ENCODE assay signal across 1 cellular context in the genomic region with DNA sequence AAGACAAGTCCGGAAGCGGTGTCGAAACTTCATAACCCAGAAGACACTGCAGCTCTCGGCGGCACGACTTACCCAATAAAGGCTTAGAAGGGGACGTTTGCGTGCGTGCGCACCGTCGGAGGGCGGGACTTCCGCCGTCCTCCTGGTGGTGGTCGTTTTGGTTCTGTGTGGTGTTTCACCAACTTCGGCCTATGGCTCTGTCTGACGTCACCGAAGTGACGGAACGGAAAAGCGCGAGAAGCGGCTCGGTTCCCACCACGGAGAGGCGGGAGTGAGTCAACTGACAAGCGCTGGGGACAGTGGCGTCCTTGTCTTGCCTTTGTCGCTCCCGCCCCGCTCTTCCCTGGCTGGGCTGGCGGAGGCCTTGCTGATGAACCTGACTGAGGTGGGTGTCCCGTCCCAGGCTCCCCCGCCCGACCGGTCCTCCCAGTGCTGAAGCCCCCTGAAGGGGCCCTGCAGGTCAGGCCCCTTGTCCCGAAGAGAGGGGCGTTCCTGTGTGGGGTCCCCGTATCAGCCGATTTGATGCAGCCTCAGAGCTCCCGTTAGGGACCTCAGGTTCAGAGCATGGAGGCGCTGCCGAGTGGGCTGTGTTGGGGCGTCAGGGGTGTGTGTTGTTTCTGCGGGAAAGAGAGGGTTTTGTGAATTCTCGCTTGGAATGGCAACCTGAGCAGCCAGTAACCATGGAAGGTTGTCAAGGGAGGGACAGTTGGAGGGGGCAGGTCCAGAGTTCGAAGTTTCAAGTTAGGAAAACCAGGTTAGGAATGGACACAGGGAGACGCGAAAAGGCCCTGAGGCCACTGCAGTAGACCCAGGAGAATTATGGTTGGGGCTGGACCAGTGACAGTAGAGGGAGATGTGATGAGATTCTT.
A peak's percentile ranks its signal among the peaks of the same experiment; 100 is the strongest.
TF ChIP-seq lines count a peak whose summit lies in the region.

A gene (plus strand): TSS at position 125 of the 869 bp plus-strand sequence. CDS start 246 bp downstream, at position 371.

TF ChIP-seq in HepG2, 621 proteins besides CTCF, POLR2A, EP300 and RAD21 (continued from another document):
- TF ChIP-seq, protein P1, sequence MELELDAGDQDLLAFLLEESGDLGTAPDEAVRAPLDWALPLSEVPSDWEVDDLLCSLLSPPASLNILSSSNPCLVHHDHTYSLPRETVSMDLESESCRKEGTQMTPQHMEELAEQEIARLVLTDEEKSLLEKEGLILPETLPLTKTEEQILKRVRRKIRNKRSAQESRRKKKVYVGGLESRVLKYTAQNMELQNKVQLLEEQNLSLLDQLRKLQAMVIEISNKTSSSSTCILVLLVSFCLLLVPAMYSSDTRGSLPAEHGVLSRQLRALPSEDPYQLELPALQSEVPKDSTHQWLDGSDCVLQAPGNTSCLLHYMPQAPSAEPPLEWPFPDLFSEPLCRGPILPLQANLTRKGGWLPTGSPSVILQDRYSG (CRISPR knock-in tag; IDR thresholded peaks at IDR 0.05) = no peak
- 0 out of 2 replicates have a peak, but pooled peaks have one; percentile 72 for TF ChIP-seq ZNF83 (CRISPR knock-in tag; IDR thresholded peaks at IDR 0.05; ENCODE audit: borderline replicate concordance)
- peak; percentile 57; the same call in 1 of the 2 replicates for TF ChIP-seq ZBTB20 (CRISPR knock-in tag; IDR thresholded peaks at IDR 0.05; ENCODE audit: borderline replicate concordance, low read depth)
- peak; percentile 50 for TF ChIP-seq ZNF124 (CRISPR knock-in tag; IDR thresholded peaks at IDR 0.05)
- peak; percentile 89 for TF ChIP-seq POGZ (CRISPR knock-in tag; IDR thresholded peaks at IDR 0.05)
- TF ChIP-seq JUND (CRISPR knock-in tag; IDR thresholded peaks at IDR 0.05) = 0 out of 2 replicates have a peak, but pooled peaks have one; percentile 46
- TF ChIP-seq NFE2L2 (IDR thresholded peaks at IDR 0.05; ENCODE audit: low read length) = no peak
- TF ChIP-seq ZNF333 (CRISPR knock-in tag; IDR thresholded peaks at IDR 0.05; ENCODE audit: borderline replicate concordance) = peak; percentile 65; the same call in 1 of the 2 replicates
- TF ChIP-seq ZNF225 (CRISPR knock-in tag; IDR thresholded peaks at IDR 0.05) = peak; percentile 47; the same call in 1 of the 2 replicates
- TF ChIP-seq, protein P2, sequence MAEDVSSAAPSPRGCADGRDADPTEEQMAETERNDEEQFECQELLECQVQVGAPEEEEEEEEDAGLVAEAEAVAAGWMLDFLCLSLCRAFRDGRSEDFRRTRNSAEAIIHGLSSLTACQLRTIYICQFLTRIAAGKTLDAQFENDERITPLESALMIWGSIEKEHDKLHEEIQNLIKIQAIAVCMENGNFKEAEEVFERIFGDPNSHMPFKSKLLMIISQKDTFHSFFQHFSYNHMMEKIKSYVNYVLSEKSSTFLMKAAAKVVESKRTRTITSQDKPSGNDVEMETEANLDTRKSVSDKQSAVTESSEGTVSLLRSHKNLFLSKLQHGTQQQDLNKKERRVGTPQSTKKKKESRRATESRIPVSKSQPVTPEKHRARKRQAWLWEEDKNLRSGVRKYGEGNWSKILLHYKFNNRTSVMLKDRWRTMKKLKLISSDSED (CRISPR knock-in tag; IDR thresholded peaks at IDR 0.05) = no peak
